In genomic region chr3:177190701-177191100, GRCh38 we compare ENCODE assay signal across 11 cellular contexts. TPM values are rescaled to one million over a fixed set of nuclear protein-coding genes. Genes with fewer than 3 reads are reported as not detected.
A peak's percentile ranks its signal among the peaks of the same experiment; 100 is the strongest.
DNase-seq lines count a peak whose midpoint lies in the region; ATAC-seq and TF ChIP-seq lines count a peak whose summit lies in the region.
"Had no signal": no experiment of that assay in that cellular context is flagged by ENCODE, and none has a peak within 500 bp of the region (broad histone marks: within the 10 kb centered on the region; RNA-seq: fewer than 3 reads in every experiment).

No MANE protein-coding gene starts in this region.

- peaks cover 40% of the 10 kb centered on the region for H3K36me3 Mint-ChIP-seq in activated CD8-positive, alpha-beta memory T cell treated with anti-CD3 and anti-CD28 coated beads, Interleukin-2, amount 10 ng/mL, durations not matched to agents 7 days and 5 days
- peaks cover 33% of the 10 kb centered on the region for H3K36me3 Mint-ChIP-seq in stimulated activated effector memory CD8-positive, alpha-beta T cell treated with anti-CD3 and anti-CD28 coated beads, Interleukin-12 subunit alpha, Interleukin-12 subunit beta, amount 100 ng/mL, for 72 hours

- no peaks in the 10 kb centered on the region for H3K9me3 ChIP-seq in adipocyte (ENCODE audit: control insufficient read depth, low read length)
- H3K9me3 ChIP-seq in right atrium auricular region, result no peaks in the 10 kb centered on the region

- in situ Hi-C loops in GM13976 (cut with MboI; ENCODE audit: low sequenced_read_pairs, unreplicated experiment), result loop anchor here (10.0 kb wide), 1 partner anchor 164 kb away; no protein-coding TSS in a partner anchor

- H3K9ac ChIP-seq in adipocyte (ENCODE audit: low read length), result no peak overlapping the region

- H3K27me3 Mint-ChIP-seq in activated CD8-positive, alpha-beta memory T cell treated with anti-CD3 and anti-CD28 coated beads, Interleukin-2, amount 10 ng/mL, durations not matched to agents 7 days and 5 days, result no peaks in the 10 kb centered on the region

- peak overlapping the region; percentile 17 to 63 for H3K27ac ChIP-seq in right atrium auricular region

- H3K27ac Mint-ChIP-seq in activated CD8-positive, alpha-beta memory T cell treated with anti-CD3 and anti-CD28 coated beads, Interleukin-2, amount 10 ng/mL, durations not matched to agents 7 days and 5 days, result peak overlapping the region; percentile 6
- H3K27ac Mint-ChIP-seq in stimulated activated effector memory CD8-positive, alpha-beta T cell treated with anti-CD3 and anti-CD28 coated beads, Interleukin-12 subunit alpha, Interleukin-12 subunit beta, amount 100 ng/mL, for 72 hours, result peak overlapping the region; percentile 43

- H3K4me1 Mint-ChIP-seq in activated CD8-positive, alpha-beta memory T cell treated with anti-CD3 and anti-CD28 coated beads, Interleukin-2, amount 10 ng/mL, durations not matched to agents 7 days and 5 days, result peaks cover 56% of the 10 kb centered on the region
- H3K4me1 Mint-ChIP-seq in stimulated activated effector memory CD8-positive, alpha-beta T cell treated with anti-CD3 and anti-CD28 coated beads, Interleukin-12 subunit alpha, Interleukin-12 subunit beta, amount 100 ng/mL, for 72 hours, result peaks cover 67% of the 10 kb centered on the region

- H3K4me1 ChIP-seq in adipocyte (ENCODE audit: control insufficient read depth, insufficient read depth, low read length), result peaks cover 25% of the 10 kb centered on the region
- H3K4me1 ChIP-seq in right atrium auricular region, result peaks cover 0 to 35% of the 10 kb centered on the region in 2 donors

- CTCF ChIA-PET in activated CD8-positive, alpha-beta memory T cell treated with anti-CD3 and anti-CD28 coated beads, Interleukin-2, amount 10 ng/mL, durations not matched to agents 7 days and 5 days (lab: Charles Lee), result no interaction called here

- H3K27me3 ChIP-seq in adipocyte (replicated peaks; ENCODE audit: control insufficient read depth, insufficient read depth, low read length), result no peaks in the 10 kb centered on the region
- H3K27me3 ChIP-seq in right atrium auricular region, result no peaks in the 10 kb centered on the region

- no peak overlapping the region for H3K4me3 Mint-ChIP-seq in activated CD8-positive, alpha-beta memory T cell treated with anti-CD3 and anti-CD28 coated beads, Interleukin-2, amount 10 ng/mL, durations not matched to agents 7 days and 5 days
- peak overlapping the region; percentile 8 for H3K4me3 Mint-ChIP-seq in stimulated activated effector memory CD8-positive, alpha-beta T cell treated with anti-CD3 and anti-CD28 coated beads, Interleukin-12 subunit alpha, Interleukin-12 subunit beta, amount 100 ng/mL, for 72 hours

- no peak for DNase-seq in activated CD8-positive, alpha-beta memory T cell treated with anti-CD3 and anti-CD28 coated beads, Interleukin-2, amount 10 ng/mL, durations not matched to agents 7 days and 5 days
- DNase-seq in activated CD8-positive, alpha-beta memory T cell treated with anti-CD3 and anti-CD28 coated beads, Interleukin-2, amount 50 U/mL, for 48 hours, result no peak
- DNase-seq in adipocyte (ENCODE audit: low read depth) (peak; percentile 32), right atrium auricular region (ENCODE audit: low spot score) (peak; percentile 28), SKM-1 (lab: John Stamatoyannopoulos, UW; ENCODE audit: unreplicated experiment) (no peak), GM13976 (ENCODE audit: low spot score) (no peak)
- no peak for DNase-seq in stimulated activated effector memory CD8-positive, alpha-beta T cell treated with anti-CD3 and anti-CD28 coated beads, Interleukin-12 subunit alpha, Interleukin-12 subunit beta, amount 100 ng/mL, for 72 hours (ENCODE audit: low spot score in 2 of 2)
- DNase-seq: activated naive CD4-positive, alpha-beta T cell treated with Interleukin-2 at 50 U/mL for 16 hours; H7; NCI-H2029 treated with DMSO at 0.1 percent for 48 hours had no signal

- ATAC-seq in activated CD8-positive, alpha-beta memory T cell treated with anti-CD3 and anti-CD28 coated beads, Interleukin-2, amount 10 ng/mL, durations not matched to agents 7 days and 5 days, result no peak
- ATAC-seq in stimulated activated effector memory CD8-positive, alpha-beta T cell treated with anti-CD3 and anti-CD28 coated beads, Interleukin-12 subunit alpha, Interleukin-12 subunit beta, amount 100 ng/mL, for 72 hours, result no peak
- no peak for ATAC-seq in GM21786 (IDR thresholded peaks at IDR 0.05; ENCODE audit: unreplicated experiment)

- H3K36me3 ChIP-seq in adipocyte (ENCODE audit: control insufficient read depth, insufficient read depth, low read length, severe bottlenecking) (no peaks in the 10 kb centered on the region), right atrium auricular region (no peaks in the 10 kb centered on the region)

- TF ChIP-seq CTCF in right atrium auricular region (IDR thresholded peaks at IDR 0.05) (no peak), GM13976 (IDR thresholded peaks at IDR 0.05; ENCODE audit: borderline replicate concordance, control extremely low read depth, extremely low read depth, insufficient read depth, missing control alignments) (no peak)

- H3K4me3 ChIP-seq in adipocyte (ENCODE audit: low read length) (no peak overlapping the region), right atrium auricular region (no peak overlapping the region)

- no peaks in the 10 kb centered on the region for H3K9me3 Mint-ChIP-seq in activated CD8-positive, alpha-beta memory T cell treated with anti-CD3 and anti-CD28 coated beads, Interleukin-2, amount 10 ng/mL, durations not matched to agents 7 days and 5 days (ENCODE audit: low read depth)
- no peaks in the 10 kb centered on the region for H3K9me3 Mint-ChIP-seq in stimulated activated effector memory CD8-positive, alpha-beta T cell treated with anti-CD3 and anti-CD28 coated beads, Interleukin-12 subunit alpha, Interleukin-12 subunit beta, amount 100 ng/mL, for 72 hours

RNA-seq across cellular contexts. Expression of gene TBL1XR1, which starts 6.6 kb away (rescaled TPM):
- 100 to 1,000 TPM; 143 to 214 TPM for total RNA-seq in activated CD8-positive, alpha-beta memory T cell treated with anti-CD3 and anti-CD28 coated beads, Interleukin-2, amount 10 ng/mL, durations not matched to agents 7 days and 5 days
- 10 to 100 TPM; 68.2 to 79.9 TPM for total RNA-seq in right atrium auricular region

Comparison
In these comparisons a context has a peak if more than half of its experiments do, and no peak if none do; other contexts are left out.
1. DNase-seq: peak in adipocyte (single experiment) and right atrium auricular region (single experiment); none in activated CD8-positive, alpha-beta memory T cell treated with anti-CD3 and anti-CD28 coated beads, Interleukin-2, amount 10 ng/mL, durations not matched to agents 7 days and 5 days (single experiment), activated CD8-positive, alpha-beta memory T cell treated with anti-CD3 and anti-CD28 coated beads, Interleukin-2, amount 50 U/mL, for 48 hours (single experiment), stimulated activated effector memory CD8-positive, alpha-beta T cell treated with anti-CD3 and anti-CD28 coated beads, Interleukin-12 subunit alpha, Interleukin-12 subunit beta, amount 100 ng/mL, for 72 hours (0 of 2), SKM-1 (single experiment) and GM13976 (single experiment).